In the genomic region with DNA sequence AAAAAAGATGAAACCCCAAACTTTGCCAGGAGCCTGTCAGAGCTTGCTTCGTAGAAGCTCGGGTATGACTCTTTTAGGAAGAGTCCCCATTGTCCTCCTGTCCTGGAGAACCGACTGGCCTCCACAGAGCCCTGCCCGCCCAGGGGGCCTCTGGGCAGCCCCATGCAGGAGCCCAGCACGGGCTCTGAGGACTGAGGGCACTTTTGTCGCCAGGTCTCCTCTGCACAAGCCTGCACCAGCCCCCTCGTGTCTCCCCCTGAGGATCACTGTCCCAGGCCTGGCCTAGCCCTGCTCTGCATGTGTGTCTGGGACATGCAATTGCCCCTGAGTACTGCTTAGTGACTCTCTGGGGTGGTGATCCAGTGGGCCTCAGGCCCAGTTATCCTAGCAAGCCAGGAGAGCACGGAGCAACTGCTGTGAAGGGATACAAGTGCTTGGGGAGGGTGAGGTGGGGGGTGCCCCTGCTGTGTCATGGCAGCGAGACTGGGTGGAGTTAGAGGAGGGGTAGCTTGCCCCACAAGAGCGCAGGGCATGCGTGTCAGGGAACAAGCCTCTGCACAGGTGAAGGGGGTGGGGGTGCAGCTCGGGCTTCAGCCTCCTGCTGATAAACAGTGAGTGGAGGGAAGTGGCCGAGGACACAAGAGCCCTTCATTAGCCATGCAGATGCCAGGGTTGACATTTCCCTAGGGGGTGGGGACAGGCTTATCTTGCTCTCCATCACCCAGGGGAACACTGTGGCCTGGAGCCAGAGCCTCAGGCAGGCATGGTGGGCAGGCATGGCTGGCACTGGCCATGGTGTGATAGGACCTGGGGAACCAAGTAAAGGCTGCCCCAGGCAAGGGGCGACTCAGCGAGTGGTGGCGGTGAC, we compare ENCODE assay signal across 21 cellular contexts.
DNase-seq lines count a peak whose midpoint lies in the region; ATAC-seq and TF ChIP-seq lines count a peak whose summit lies in the region.
"Had no signal": no experiment of that assay in that cellular context is flagged by ENCODE, and none has a peak within 500 bp of the region (broad histone marks: within the 10 kb centered on the region; RNA-seq: fewer than 3 reads in every experiment).

No MANE protein-coding gene starts in this region.

- no peaks in the 10 kb centered on the region for H3K36me3 ChIP-seq in osteoblast (ENCODE audit: insufficient read depth, low read length)
- H3K36me3 ChIP-seq: pancreas, thoracic aorta had no signal

- ATAC-seq in GM18517 (IDR thresholded peaks at IDR 0.05; ENCODE audit: unreplicated experiment), result no peak
- ATAC-seq: A549; activated CD4-positive, CD25-positive, alpha-beta regulatory T cell treated with anti-CD3 and anti-CD28 coated beads, Interleukin-2, amount 50 U/mL, for 24 hours; gastroesophageal sphincter; naive thymus-derived CD4-positive, alpha-beta T cell; pancreas had no signal

- H3K9me3 ChIP-seq in osteoblast (ENCODE audit: low read depth, low read length), result no peaks in the 10 kb centered on the region
- H3K9me3 ChIP-seq: A549, esophagus muscularis mucosa, gastroesophageal sphincter, pancreas, thoracic aorta had no signal

- TF ChIP-seq CTCF in NB4 (IDR thresholded peaks at IDR 0.05; ENCODE audit: low read depth, low read length) (no peak), osteoblast (IDR thresholded peaks at IDR 0.05; ENCODE audit: extremely low read depth, low read depth, low read length) (no peak)

- no peak overlapping the region for H3K27ac ChIP-seq in osteoblast (ENCODE audit: low read depth, low read length)
- H3K27ac ChIP-seq: A549, esophagus muscularis mucosa, gastroesophageal sphincter, pancreas, thoracic aorta had no signal

- H2AFZ ChIP-seq in osteoblast (ENCODE audit: low read length), result no peak overlapping the region

- H3K79me2 ChIP-seq in osteoblast (ENCODE audit: insufficient read depth, low read length), result no peaks in the 10 kb centered on the region

- H3K4me3 ChIP-seq in NB4 (ENCODE audit: low read depth, low read length) (no peak overlapping the region), osteoblast (ENCODE audit: insufficient read depth, low read length) (no peak overlapping the region)
- H3K4me3 ChIP-seq: A549, esophagus muscularis mucosa, gastroesophageal sphincter, pancreas, thoracic aorta had no signal

- H3K4me1 ChIP-seq in osteoblast (ENCODE audit: insufficient read depth, low read length), result no peaks in the 10 kb centered on the region
- H3K4me1 ChIP-seq: A549, pancreas had no signal

- H3K4me2 ChIP-seq in osteoblast (ENCODE audit: insufficient read depth, low read length), result no peak overlapping the region
- H3K4me2 ChIP-seq: A549 had no signal

- H3K27me3 ChIP-seq in osteoblast (ENCODE audit: insufficient read depth, low read length), result peaks cover 7% of the 10 kb centered on the region
- H3K27me3 ChIP-seq: esophagus muscularis mucosa, gastroesophageal sphincter, pancreas had no signal

- peak; percentile 25 for DNase-seq in NCI-H2107 treated with DMSO at 0.1 percent for 48 hours (lab: John Stamatoyannopoulos, UW; ENCODE audit: unreplicated experiment)
- no peak for DNase-seq in NCI-H2107 (lab: John Stamatoyannopoulos, UW)
- peak; percentile 16 for DNase-seq in NB4 (ENCODE audit: low read depth)
- DNase-seq in NCI-H774 (lab: John Stamatoyannopoulos, UW), result peak; percentile 2
- peak; percentile 32 for DNase-seq in osteoblast (ENCODE audit: insufficient read length, low spot score, missing footprints)
- no peak for DNase-seq in NCI-H446 treated with DMSO at 0.1 percent for 48 hours (lab: John Stamatoyannopoulos, UW)
- DNase-seq in iPS-NIHi7 (ENCODE audit: extremely low spot score), result no peak
- DNase-seq: activated naive CD4-positive, alpha-beta T cell treated with anti-CD3 and anti-CD28 coated beads, Interleukin-2, amount 10 ng/mL, durations not matched to agents 7 days and 5 days; activated T-cell treated with anti-CD3 and anti-CD28 coated beads, Interleukin-2, amount 50 U/mL, for 48 hours; effector CD8-positive, alpha-beta T cell; naive thymus-derived CD4-positive, alpha-beta T cell; NK-92 treated with Interleukin-12 subunit alpha and Interleukin-12 subunit beta, amount 100 ng/mL, for 24 hours; pancreas; stimulated activated CD4-positive, alpha-beta T cell treated with anti-CD3 and anti-CD28 coated beads, Interleukin-2, amount 100 ng/mL, for 24 hours; stimulated activated naive CD4-positive, alpha-beta T cell had no signal

- no peaks in the 10 kb centered on the region for H4K20me1 ChIP-seq in osteoblast (ENCODE audit: insufficient read depth, low read length)

- TF ChIP-seq POLR2A in NB4 (IDR thresholded peaks at IDR 0.05; ENCODE audit: extremely low read depth, insufficient read length), result no peak

Comparison
In these comparisons a context has a peak if more than half of its experiments do, and no peak if none do; other contexts are left out.
1. DNase-seq: peak in NCI-H2107 treated with DMSO at 0.1 percent for 48 hours (single experiment), NB4 (single experiment), NCI-H774 (single experiment) and osteoblast (single experiment); none in NCI-H2107 (single experiment), NCI-H446 treated with DMSO at 0.1 percent for 48 hours (single experiment) and iPS-NIHi7 (single experiment).